In genomic region chr15:89912145-89912673, GRCh38 we compare ENCODE assay signal across 8 cellular contexts. TPM values are rescaled to one million over a fixed set of nuclear protein-coding genes. Genes with fewer than 3 reads are reported as not detected.
DNase-seq lines count a peak whose midpoint lies in the region; ATAC-seq and TF ChIP-seq lines count a peak whose summit lies in the region.

No MANE protein-coding gene starts in this region.

- DNase-seq in HFF-Myc (ENCODE audit: extremely low read depth, low read depth), result no peak
- peak; percentile 54 to 68 (median 62) for DNase-seq in body of pancreas
- DNase-seq in iPS-NIHi7 (ENCODE audit: extremely low spot score), result peak; percentile 51
- DNase-seq in erythroblast (lab: John Stamatoyannopoulos, UW), result no peak
- DNase-seq in H4 (ENCODE audit: low spot score), result no peak
- DNase-seq in DMS153 (lab: John Stamatoyannopoulos, UW), result no peak

- no peak for TF ChIP-seq CTCF in HFF-Myc (IDR thresholded peaks at IDR 0.05; ENCODE audit: low read depth, low read length, missing control alignments)
- TF ChIP-seq CTCF in body of pancreas (IDR thresholded peaks at IDR 0.05), result no peak

- H3K4me3 ChIP-seq in HFF-Myc (replicated peaks; ENCODE audit: low read depth, low read length) (peak overlapping the region; percentile 58), body of pancreas (peak overlapping the region; percentile 69 to 95), skeletal muscle tissue (ENCODE audit: low read length in 3 of 3) (peak overlapping the region; percentile 67 to 81 (median 81))

- H3K4me1 ChIP-seq in body of pancreas (peaks cover 38% of the 10 kb centered on the region), skeletal muscle tissue (ENCODE audit: control insufficient read depth in 3 of 3, insufficient read depth in 3 of 3, low read length in 3 of 3) (peaks cover 5 to 18% (median 11%) of the 10 kb centered on the region in 3 donors)

- peak in 2 of 3 donors; percentile 67 to 69 for TF ChIP-seq POLR2A in body of pancreas (IDR thresholded peaks at IDR 0.05)
- TF ChIP-seq POLR2A in erythroblast (IDR thresholded peaks at IDR 0.05; ENCODE audit: low read length), result no peak

- no peaks in the 10 kb centered on the region for H3K9me3 ChIP-seq in body of pancreas
- no peaks in the 10 kb centered on the region for H3K9me3 ChIP-seq in skeletal muscle tissue (ENCODE audit: control insufficient read depth in 3 of 3, low read length in 3 of 3)

- H3K27ac ChIP-seq in body of pancreas, result peak overlapping the region; percentile 90 to 99 (median 94)
- no peak overlapping the region for H3K27ac ChIP-seq in skeletal muscle tissue (ENCODE audit: low read depth, low read length)

- WGBS in body of pancreas, 2 donors, result 4 to 5% methylated on average over 11 to 36 of the region's 36 CpGs

- ATAC-seq in body of pancreas (peak; percentile 59), HG02571 (IDR thresholded peaks at IDR 0.05; ENCODE audit: unreplicated experiment) (no peak)

- H3K27me3 ChIP-seq in body of pancreas (no peaks in the 10 kb centered on the region), skeletal muscle tissue (ENCODE audit: control insufficient read depth in 3 of 3, insufficient read depth in 3 of 3, low read length in 3 of 3) (no peaks in the 10 kb centered on the region)

- H3K9ac ChIP-seq in skeletal muscle tissue (ENCODE audit: low read depth in 1 of 3, low read length in 3 of 3), result peak overlapping the region; percentile 75 to 83 (median 77)

- H3K36me3 ChIP-seq in body of pancreas (replicated peaks in 1 of 2; ENCODE audit: insufficient read depth in 1 of 2, low read depth in 2 of 2) (no peaks in the 10 kb centered on the region), skeletal muscle tissue (ENCODE audit: control insufficient read depth in 3 of 3, insufficient read depth in 3 of 3, low read length in 3 of 3) (peaks cover 8 to 19% (median 18%) of the 10 kb centered on the region in 3 donors)

- intact Hi-C loops in body of pancreas (cut with DNase I), result no loop called here

RNA-seq across cellular contexts. Expression of gene ARPIN, which starts 0.5 kb away (rescaled TPM):
- 10 to 100 TPM; 23.1 to 40.5 TPM for total RNA-seq in body of pancreas
- 13.0 TPM for total RNA-seq in skeletal muscle tissue
- 3.4 and 5.1 TPM in 2 replicates for total RNA-seq in H4 (2014; rRNA removed; shearing (Covaris generic))

RNA-seq across cellular contexts. Expression of gene AP3S2, which starts 18.4 kb away (rescaled TPM):
- total RNA-seq in body of pancreas (10 to 100 TPM; 32.3 to 57.6 TPM), skeletal muscle tissue (51.7 TPM)
- 60.9 and 81.4 TPM in 2 replicates for total RNA-seq in H4 (2014; rRNA removed; shearing (Covaris generic))

Comparison
In these comparisons a context has a peak if more than half of its experiments do, and no peak if none do; other contexts are left out.
1. DNase-seq: peak in body of pancreas (4 of 4) and iPS-NIHi7 (single experiment); none in HFF-Myc (single experiment), erythroblast (0 of 2), H4 (single experiment) and DMS153 (single experiment).
2. Peak in every context shown above with its lines, with median percentiles within 50 percentile points of each other: H3K4me3 ChIP-seq.